In genomic region chrX:76148011-76148665, GRCh38 we compare ENCODE assay signal across 8 cellular contexts. TPM values are rescaled to one million over a fixed set of nuclear protein-coding genes. Genes with fewer than 3 reads are reported as not detected.
A peak's percentile ranks its signal among the peaks of the same experiment; 100 is the strongest.
DNase-seq lines count a peak whose midpoint lies in the region; ATAC-seq and TF ChIP-seq lines count a peak whose summit lies in the region.

No MANE protein-coding gene starts in this region.

- ATAC-seq in GM18517 (IDR thresholded peaks at IDR 0.05; ENCODE audit: unreplicated experiment): no peak
- ATAC-seq in HG03354 (IDR thresholded peaks at IDR 0.05; ENCODE audit: poor library complexity, severe bottlenecking, unreplicated experiment): no peak

- H3K4me3 ChIP-seq in spleen: peak overlapping the region in 5 of 8 donors; percentile 1 to 62 (median 7)

- H3K27ac Mint-ChIP-seq in activated T-cell treated with anti-CD3 and anti-CD28 coated beads, Interleukin-2, amount 50 U/mL, for 24 hours: peak overlapping the region; percentile 97
- H3K27ac Mint-ChIP-seq in activated CD4-positive, alpha-beta memory T cell treated with anti-CD3 and anti-CD28 coated beads for 36 hours: peak overlapping the region; percentile 99

- peak; percentile 37 for DNase-seq in activated T-cell treated with anti-CD3 and anti-CD28 coated beads, Interleukin-2, amount 50 U/mL, for 24 hours
- DNase-seq in activated T-cell treated with anti-CD3 and anti-CD28 coated beads for 4 hours (no peak), globus pallidus (ENCODE audit: low spot score) (peak; percentile 7), spleen (no peak), posterior cingulate gyrus (no peak)
- DNase-seq in activated CD4-positive, alpha-beta memory T cell treated with anti-CD3 and anti-CD28 coated beads for 36 hours: peak; percentile 15

- intact Hi-C loops in activated CD4-positive, alpha-beta memory T cell treated with anti-CD3 and anti-CD28 coated beads for 36 hours (cut with micrococcal nuclease): loop anchor here (5.0 to 10.0 kb wide), 5 partner anchors 104 to 1853 kb away; partner anchors contain the start of genes ABCB7, COX7B, MAGT1 and RLIM
- intact Hi-C loops in spleen (cut with DNase I; ENCODE audit: low total_unique reads): no loop called here
- intact Hi-C loops in posterior cingulate gyrus (cut with DNase I): no loop called here

- WGBS in spleen, 5 donors: 24 to 45% (median 38%) methylated on average over 5 to 6 of the region's 6 CpGs

- H3K9me3 ChIP-seq in spleen: no peaks in the 10 kb centered on the region

- no peaks in the 10 kb centered on the region for H3K36me3 Mint-ChIP-seq in activated T-cell treated with anti-CD3 and anti-CD28 coated beads, Interleukin-2, amount 50 U/mL, for 24 hours (ENCODE audit: low read depth)
- H3K36me3 Mint-ChIP-seq in activated CD4-positive, alpha-beta memory T cell treated with anti-CD3 and anti-CD28 coated beads for 36 hours: no peaks in the 10 kb centered on the region

- H3K27me3 Mint-ChIP-seq in activated T-cell treated with anti-CD3 and anti-CD28 coated beads, Interleukin-2, amount 50 U/mL, for 24 hours: peaks cover 2% of the 10 kb centered on the region
- no peaks in the 10 kb centered on the region for H3K27me3 Mint-ChIP-seq in activated CD4-positive, alpha-beta memory T cell treated with anti-CD3 and anti-CD28 coated beads for 36 hours

- peak overlapping the region; percentile 73 to 92 (median 85) for H3K27ac ChIP-seq in spleen

- POLR2A ChIA-PET in activated CD4-positive, alpha-beta memory T cell treated with anti-CD3 and anti-CD28 coated beads for 36 hours (lab: Charles Lee): interaction anchor here (1.2 kb wide), 1 partner anchor 25 kb away, joined by 8 read pairs; the partner anchor contains the start of gene PBDC1

- no peaks in the 10 kb centered on the region for H3K36me3 ChIP-seq in spleen

- no peaks in the 10 kb centered on the region for H3K27me3 ChIP-seq in spleen (replicated peaks in 1 of 7)

- H3K4me3 Mint-ChIP-seq in activated T-cell treated with anti-CD3 and anti-CD28 coated beads, Interleukin-2, amount 50 U/mL, for 24 hours: peak overlapping the region; percentile 76
- H3K4me3 Mint-ChIP-seq in activated CD4-positive, alpha-beta memory T cell treated with anti-CD3 and anti-CD28 coated beads for 36 hours: peak overlapping the region; percentile 74

- peaks cover 24% of the 10 kb centered on the region for H3K4me1 Mint-ChIP-seq in activated T-cell treated with anti-CD3 and anti-CD28 coated beads, Interleukin-2, amount 50 U/mL, for 24 hours (ENCODE audit: low read depth)
- peaks cover 11% of the 10 kb centered on the region for H3K4me1 Mint-ChIP-seq in activated CD4-positive, alpha-beta memory T cell treated with anti-CD3 and anti-CD28 coated beads for 36 hours (ENCODE audit: low read depth)

- no peak for TF ChIP-seq CTCF in spleen (IDR thresholded peaks at IDR 0.05 in 8 of 11, conservative IDR thresholded peaks at IDR 0.05 in 3 of 11)

- H3K4me1 ChIP-seq in spleen: peaks cover 19 to 27% (median 23%) of the 10 kb centered on the region in 6 donors

- no peaks in the 10 kb centered on the region for H3K9me3 Mint-ChIP-seq in activated T-cell treated with anti-CD3 and anti-CD28 coated beads, Interleukin-2, amount 50 U/mL, for 24 hours
- H3K9me3 Mint-ChIP-seq in activated CD4-positive, alpha-beta memory T cell treated with anti-CD3 and anti-CD28 coated beads for 36 hours: no peaks in the 10 kb centered on the region

- CTCF ChIA-PET in activated CD4-positive, alpha-beta memory T cell treated with anti-CD3 and anti-CD28 coated beads for 36 hours (lab: Charles Lee): interaction anchor here (0.6 to 1.4 kb wide), 3 partner anchors 105 to 1855 kb away, joined by 3 to 8 read pairs (median 3); no protein-coding TSS in a partner anchor

- no peak for TF ChIP-seq POLR2A in spleen (IDR thresholded peaks at IDR 0.05)

RNA-seq across cellular contexts. Expression of gene PBDC1, which starts 24.7 kb away (rescaled TPM):
- total RNA-seq in activated CD4-positive, alpha-beta memory T cell treated with anti-CD3 and anti-CD28 coated beads for 36 hours: 10 to 100 TPM; 33.4 to 33.8 TPM
- total RNA-seq in spleen: 10 to 100 TPM; 16.8 to 22.2 (median 20.0) TPM
- 10 to 100 TPM; 24.3 to 32.0 (median 26.9) TPM for polyA plus RNA-seq in spleen

Comparison
In these comparisons a context has a peak if more than half of its experiments do, and no peak if none do; other contexts are left out.
1. DNase-seq: peak in activated T-cell treated with anti-CD3 and anti-CD28 coated beads, Interleukin-2, amount 50 U/mL, for 24 hours (single experiment), activated CD4-positive, alpha-beta memory T cell treated with anti-CD3 and anti-CD28 coated beads for 36 hours (single experiment) and globus pallidus (single experiment); none in activated T-cell treated with anti-CD3 and anti-CD28 coated beads for 4 hours (single experiment), spleen (single experiment) and posterior cingulate gyrus (0 of 10).